ENCODE assay signal across 32 cellular contexts in genomic region chr14:90434370-90435020, GRCh38.
"Had no signal": no experiment of that assay in that cellular context is flagged by ENCODE, and none has a peak within 500 bp of the region (broad histone marks: within the 10 kb centered on the region; RNA-seq: fewer than 3 reads in every experiment).

No MANE protein-coding gene starts in this region.

- H3K36me3 Mint-ChIP-seq: activated naive CD8-positive, alpha-beta T cell had no signal

- H3K27ac ChIP-seq: brain microvascular endothelial cell, coronary artery, dorsolateral prefrontal cortex, esophagus muscularis mucosa, foreskin keratinocyte, gastroesophageal sphincter, heart right ventricle, WERI-Rb-1 had no signal

- H3K27me3 ChIP-seq: brain microvascular endothelial cell, dorsolateral prefrontal cortex, esophagus muscularis mucosa, foreskin keratinocyte, gastroesophageal sphincter, heart right ventricle had no signal

- ATAC-seq: activated CD4-positive, CD25-positive, alpha-beta regulatory T cell treated with anti-CD3 and anti-CD28 coated beads, Interleukin-2, amount 50 U/mL, for 24 hours; activated CD8-positive, alpha-beta T cell treated with anti-CD3 and anti-CD28 coated beads for 36 hours; activated T-cell treated with anti-CD3 and anti-CD28 coated beads, Interleukin-2, amount 50 U/mL, for 4 hours; activated T-helper 17 cell treated with anti-CD3 and anti-CD28 coated beads, Interleukin-2, amount 50 U/mL, for 72 hours; effector memory CD8-positive, alpha-beta T cell; foreskin keratinocyte; gastroesophageal sphincter; heart right ventricle; T-helper 17 cell had no signal

- H3K4me1 ChIP-seq: esophagus muscularis mucosa, gastroesophageal sphincter had no signal

- H3K36me3 ChIP-seq: brain microvascular endothelial cell, esophagus muscularis mucosa, gastroesophageal sphincter, heart right ventricle, WERI-Rb-1 had no signal

- DNase-seq: activated B cell treated with CpG ODN at 0.5 μM for 24 hours; activated CD4-positive, alpha-beta T cell treated with anti-CD3 and anti-CD28 coated beads for 48 hours; activated CD4-positive, alpha-beta T cell treated with anti-CD3 and anti-CD28 coated beads, Interleukin-2, amount 50 U/mL, for 1 hour; activated CD4-positive, alpha-beta T cell treated with anti-CD3 and anti-CD28 coated beads, Interleukin-2, amount 50 U/mL, for 48 hours; activated CD8-positive, alpha-beta memory T cell treated with anti-CD3 and anti-CD28 coated beads for 24 hours; activated CD8-positive, alpha-beta T cell treated with anti-CD3 and anti-CD28 coated beads for 36 hours; activated effector memory CD4-positive, alpha-beta T cell treated with Interleukin-2 at 50 U/mL for 16 hours; activated gamma-delta T cell treated with Interleukin-2 at 50 U/mL for 16 hours; activated naive CD4-positive, alpha-beta T cell treated with anti-CD3 and anti-CD28 coated beads, Interleukin-2, amount 50 U/mL, for 16 hours; activated naive CD4-positive, alpha-beta T cell treated with Interleukin-2 at 50 U/mL for 16 hours; activated T-cell treated with anti-CD3 and anti-CD28 coated beads, Interleukin-2, amount 50 U/mL, for 4 hours; amniotic stem cell; anterior cingulate cortex; brain microvascular endothelial cell; cerebellar nuclear complex; dorsolateral prefrontal cortex; effector memory CD8-positive, alpha-beta T cell; erythroblast; foreskin keratinocyte; heart right ventricle; T-helper 1 cell; T-helper 17 cell; T1000; WERI-Rb-1 had no signal

- H3K4me3 ChIP-seq: coronary artery, dorsolateral prefrontal cortex, esophagus muscularis mucosa, gastroesophageal sphincter, heart right ventricle had no signal

- H3K27me3 Mint-ChIP-seq: activated CD8-positive, alpha-beta T cell treated with anti-CD3 and anti-CD28 coated beads for 36 hours; activated naive CD8-positive, alpha-beta T cell; dendritic cell treated with granulocyte-macrophage colony-stimulating factor and Interleukin-4, amounts not matched to agents 40 ng/mL and 50 ng/mL, for 4 days had no signal

- H3K4me3 Mint-ChIP-seq: activated B cell treated with CpG ODN at 0.5 μM for 24 hours; activated CD8-positive, alpha-beta T cell treated with anti-CD3 and anti-CD28 coated beads for 36 hours; activated naive CD8-positive, alpha-beta T cell; activated T-cell treated with anti-CD3 and anti-CD28 coated beads, Interleukin-2, amount 50 U/mL, for 4 hours; activated T-helper 17 cell treated with anti-CD3 and anti-CD28 coated beads, Interleukin-2, amount 50 U/mL, for 72 hours; dendritic cell treated with granulocyte-macrophage colony-stimulating factor and Interleukin-4, amounts not matched to agents 40 ng/mL and 50 ng/mL, for 4 days; effector memory CD8-positive, alpha-beta T cell; T-helper 17 cell; T-helper 2 cell treated with Interferon-gamma antibody and Interleukin-4, amounts not matched to agents 5 μg/mL and 100 μg/mL, for 36 hours had no signal

- H3K4me1 Mint-ChIP-seq: activated B cell treated with CpG ODN at 0.5 μM for 24 hours; activated T-helper 17 cell treated with anti-CD3 and anti-CD28 coated beads, Interleukin-2, amount 50 U/mL, for 72 hours had no signal

- H3K9me3 ChIP-seq: esophagus muscularis mucosa, gastroesophageal sphincter, heart right ventricle had no signal

- H3K9me3 Mint-ChIP-seq: activated B cell treated with CpG ODN at 0.5 μM for 24 hours; activated CD8-positive, alpha-beta T cell treated with anti-CD3 and anti-CD28 coated beads for 36 hours; activated T-cell treated with anti-CD3 and anti-CD28 coated beads, Interleukin-2, amount 50 U/mL, for 4 hours; activated T-helper 17 cell treated with anti-CD3 and anti-CD28 coated beads, Interleukin-2, amount 50 U/mL, for 72 hours; dendritic cell treated with granulocyte-macrophage colony-stimulating factor and Interleukin-4, amounts not matched to agents 40 ng/mL and 50 ng/mL, for 4 days; effector memory CD8-positive, alpha-beta T cell; T-helper 2 cell treated with Interferon-gamma antibody and Interleukin-4, amounts not matched to agents 5 μg/mL and 100 μg/mL, for 36 hours had no signal

- H3K27ac Mint-ChIP-seq: activated B cell treated with CpG ODN at 0.5 μM for 24 hours; activated CD8-positive, alpha-beta T cell treated with anti-CD3 and anti-CD28 coated beads for 36 hours; activated naive CD8-positive, alpha-beta T cell; activated T-helper 17 cell treated with anti-CD3 and anti-CD28 coated beads, Interleukin-2, amount 50 U/mL, for 72 hours; dendritic cell treated with granulocyte-macrophage colony-stimulating factor and Interleukin-4, amounts not matched to agents 40 ng/mL and 50 ng/mL, for 4 days; effector memory CD8-positive, alpha-beta T cell; T-helper 17 cell; T-helper 2 cell treated with Interferon-gamma antibody and Interleukin-4, amounts not matched to agents 5 μg/mL and 100 μg/mL, for 36 hours had no signal
